Comparison of ENCODE assay signal across 20 cellular contexts in genomic region chr18:55503167-55503820, GRCh38.
DNase-seq lines count a peak whose midpoint lies in the region; ATAC-seq, FAIRE-seq and TF ChIP-seq lines count a peak whose summit lies in the region.
"Had no signal": no experiment of that assay in that cellular context is flagged by ENCODE, and none has a peak within 500 bp of the region (broad histone marks: within the 10 kb centered on the region; RNA-seq: fewer than 3 reads in every experiment).

No MANE protein-coding gene starts in this region.

- H3K9me1 ChIP-seq in K562 (ENCODE audit: control insufficient read depth, insufficient read depth, low read length) = no peaks in the 10 kb centered on the region

- DNase-seq in GM23248 (no peak), Karpas-422 (no peak), K562 (ENCODE audit: extremely low read depth in 1 of 4, low spot score in 3 of 4) (no peak), mesendoderm (no peak), OCI-M1 (lab: John Stamatoyannopoulos, UW) (no peak), testis (no peak)
- DNase-seq in activated CD4-positive, alpha-beta T cell treated with anti-CD3 and anti-CD28 coated beads, Interleukin-2, amount 10 ng/mL, durations not matched to agents 24 days and 14 days = no peak
- DNase-seq: Calu3; CD4-positive, alpha-beta T cell; DMS79; NCI-H1105; NCI-H187; NCI-H446 treated with DMSO at 0.1 percent for 48 hours; NCI-H748 treated with DMSO at 0.1 percent for 48 hours; SHP77 treated with DMSO at 0.1 percent for 48 hours had no signal

- no peaks in the 10 kb centered on the region for H3K9me2 ChIP-seq in GM23248 (ENCODE audit: insufficient read depth)
- H3K9me2 ChIP-seq in Karpas-422 (replicated peaks; ENCODE audit: insufficient read depth, low read length) = no peaks in the 10 kb centered on the region

- TF ChIP-seq POLR2A in K562 (conservative IDR thresholded peaks at IDR 0.05) (no peak), testis (IDR thresholded peaks at IDR 0.05) (no peak)

- no peak overlapping the region for H2BK120ac ChIP-seq in mesendoderm (ENCODE audit: low read depth, low read length)

- H3F3A ChIP-seq in GM23248 (ENCODE audit: insufficient read depth) = peaks cover 38% of the 10 kb centered on the region

- no peak overlapping the region for H2BK5ac ChIP-seq in mesendoderm (ENCODE audit: low read length)

- H3K27me3 ChIP-seq in GM23248 (replicated peaks; ENCODE audit: insufficient read depth) (no peaks in the 10 kb centered on the region), Karpas-422 (ENCODE audit: low read length) (no peaks in the 10 kb centered on the region), K562 (ENCODE audit: control insufficient read depth in 2 of 2, insufficient read depth in 2 of 2, low read length in 2 of 2) (no peaks in the 10 kb centered on the region), mesendoderm (ENCODE audit: insufficient read depth, low read length, poor library complexity) (no peaks in the 10 kb centered on the region), testis (no peaks in the 10 kb centered on the region)

- BruUV-seq in K562 (replicated peaks; lab: Mats Ljungman, UMichigan) = no TSS peak

- H3K79me2 ChIP-seq in GM23248 (ENCODE audit: insufficient read depth) (peaks cover 84% of the 10 kb centered on the region), Karpas-422 (ENCODE audit: low read length) (peaks cover 91% of the 10 kb centered on the region), K562 (ENCODE audit: control insufficient read depth, insufficient read depth, low read length) (no peaks in the 10 kb centered on the region), mesendoderm (ENCODE audit: control insufficient read depth, insufficient read depth, low read length) (peaks cover 48% of the 10 kb centered on the region)

- no peak overlapping the region for H3K4ac ChIP-seq in mesendoderm (ENCODE audit: low read depth, low read length)

- no peak overlapping the region for H4K8ac ChIP-seq in mesendoderm (ENCODE audit: low read depth, low read length)

- POLR2A ChIA-PET in K562 (lab: Yijun Ruan, JAX) = no interaction called here

- H3K4me1 ChIP-seq in GM23248 (ENCODE audit: insufficient read depth) = peaks cover 40% of the 10 kb centered on the region
- peaks cover 93% of the 10 kb centered on the region for H3K4me1 ChIP-seq in Karpas-422 (ENCODE audit: low read length)
- H3K4me1 ChIP-seq in K562 (replicated peaks in 1 of 2; ENCODE audit: control insufficient read depth in 2 of 2, insufficient read depth in 2 of 2, low read length in 2 of 2) = no peaks in the 10 kb centered on the region; a peak in 1 of 5 replicates
- H3K4me1 ChIP-seq in mesendoderm (ENCODE audit: control insufficient read depth, low read depth, low read length) = no peaks in the 10 kb centered on the region
- peaks cover 6% of the 10 kb centered on the region for H3K4me1 ChIP-seq in testis

- H3K4me2 ChIP-seq in GM23248 (ENCODE audit: unreplicated experiment) = no peak overlapping the region
- no peak overlapping the region for H3K4me2 ChIP-seq in Karpas-422 (ENCODE audit: low read depth, low read length, poor library complexity, severe bottlenecking)
- H3K4me2 ChIP-seq in K562 (ENCODE audit: insufficient read depth, low read length) = no peak overlapping the region
- H3K4me2 ChIP-seq in mesendoderm (ENCODE audit: low read length) = no peak overlapping the region
- H3K4me2 ChIP-seq: A549 had no signal

- H3K4me3 Mint-ChIP-seq in activated CD4-positive, alpha-beta T cell treated with anti-CD3 and anti-CD28 coated beads, Interleukin-2, amount 10 ng/mL, durations not matched to agents 24 days and 14 days = no peak overlapping the region
- H3K4me3 Mint-ChIP-seq: CD4-positive, alpha-beta T cell had no signal

- H3K4me3 ChIP-seq in GM23248 (no peak overlapping the region), Karpas-422 (ENCODE audit: low read length) (no peak overlapping the region), K562 (no peak overlapping the region), mesendoderm (ENCODE audit: low read length) (no peak overlapping the region), testis (no peak overlapping the region)
- H3K4me3 ChIP-seq: A549 had no signal

- no peak for TF ChIP-seq EP300 in K562 (IDR thresholded peaks at IDR 0.05; ENCODE audit: low read length)

- H3K27ac ChIP-seq in GM23248 (peak overlapping the region; percentile 79; the same call in 1 of the 2 replicates), Karpas-422 (ENCODE audit: low read length) (peak overlapping the region; percentile 51; the same call in 1 of the 2 replicates), K562 (ENCODE audit: extremely low read depth, low read depth, low read length) (no peak overlapping the region), mesendoderm (ENCODE audit: low read depth, low read length) (no peak overlapping the region), testis (no peak overlapping the region)
- H3K27ac ChIP-seq: A549 had no signal

- no peak overlapping the region for H2AK5ac ChIP-seq in mesendoderm (ENCODE audit: low read length)

- FAIRE-seq in K562 (lab: Jason Lieb, UNC) = no peak
- FAIRE-seq: A549, G401.6, GM12891 had no signal

- no peaks in the 10 kb centered on the region for H3K9me3 Mint-ChIP-seq in activated CD4-positive, alpha-beta T cell treated with anti-CD3 and anti-CD28 coated beads, Interleukin-2, amount 10 ng/mL, durations not matched to agents 24 days and 14 days
- H3K9me3 Mint-ChIP-seq: CD4-positive, alpha-beta T cell had no signal

- ATAC-seq in K562 (no peak), GM21515 (IDR thresholded peaks at IDR 0.05; ENCODE audit: unreplicated experiment) (no peak)
- ATAC-seq: A549, Panc1 had no signal

- no peak overlapping the region for H3K56ac ChIP-seq in mesendoderm (ENCODE audit: low read length)

- H4K5ac ChIP-seq in mesendoderm (ENCODE audit: low read length) = no peak overlapping the region

- H3K23ac ChIP-seq in mesendoderm (ENCODE audit: low read length) = peak overlapping the region; percentile 7

- peaks cover 14% of the 10 kb centered on the region for H3K79me1 ChIP-seq in mesendoderm (ENCODE audit: low read length)

- H3K4me1 Mint-ChIP-seq in activated CD4-positive, alpha-beta T cell treated with anti-CD3 and anti-CD28 coated beads, Interleukin-2, amount 10 ng/mL, durations not matched to agents 24 days and 14 days = peaks cover 4% of the 10 kb centered on the region

- in situ Hi-C loops in GM23248 (cut with MboI) = no loop called here
- in situ Hi-C loops in K562 (cut with MboI) = no loop called here

- H3K9me3 ChIP-seq in GM23248 (ENCODE audit: low read depth) (no peaks in the 10 kb centered on the region), Karpas-422 (ENCODE audit: low read length) (no peaks in the 10 kb centered on the region), K562 (replicated peaks; ENCODE audit: control insufficient read depth, insufficient read depth, low read depth, low read length) (no peaks in the 10 kb centered on the region), testis (no peaks in the 10 kb centered on the region)
- H3K9me3 ChIP-seq: A549 had no signal

- no peak for TF ChIP-seq CTCF in K562 (IDR thresholded peaks at IDR 0.05 in 2 of 3, conservative IDR thresholded peaks at IDR 0.05 in 1 of 3; ENCODE audit: insufficient read depth in 2 of 3, low read depth in 1 of 3, low read length in 3 of 3)
- TF ChIP-seq CTCF in testis (IDR thresholded peaks at IDR 0.05) = no peak

- intact Hi-C loops in K562 (cut with micrococcal nuclease) (no loop called here), testis (cut with DNase I; ENCODE audit: low total_unique reads) (no loop called here)
- intact Hi-C loops in activated CD4-positive, alpha-beta T cell treated with anti-CD3 and anti-CD28 coated beads, Interleukin-2, amount 10 ng/mL, durations not matched to agents 24 days and 14 days (cut with micrococcal nuclease) = no loop called here

- no peak overlapping the region for H2AFZ ChIP-seq in GM23248
- no peak overlapping the region for H2AFZ ChIP-seq in Karpas-422 (ENCODE audit: low read length)
- no peak overlapping the region for H2AFZ ChIP-seq in K562 (ENCODE audit: low read depth, low read length)

- no peaks in the 10 kb centered on the region for H3K36me3 ChIP-seq in GM23248 (ENCODE audit: low read depth)
- H3K36me3 ChIP-seq in Karpas-422 (ENCODE audit: insufficient read depth, low read length) = no peaks in the 10 kb centered on the region
- H3K36me3 ChIP-seq in K562 (ENCODE audit: control insufficient read depth, insufficient read depth, low read length) = no peaks in the 10 kb centered on the region
- no peaks in the 10 kb centered on the region for H3K36me3 ChIP-seq in mesendoderm (ENCODE audit: control insufficient read depth, insufficient read depth, low read length)
- no peaks in the 10 kb centered on the region for H3K36me3 ChIP-seq in testis (ENCODE audit: low read depth, missing control alignments)

- H4K20me1 ChIP-seq in GM23248 (ENCODE audit: insufficient read depth) = no peaks in the 10 kb centered on the region
- no peaks in the 10 kb centered on the region for H4K20me1 ChIP-seq in Karpas-422 (ENCODE audit: insufficient read depth, low read depth, low read length)
- H4K20me1 ChIP-seq in K562 (replicated peaks; ENCODE audit: control insufficient read depth, insufficient read depth, low read length) = no peaks in the 10 kb centered on the region

- H3K9ac ChIP-seq in GM23248 = no peak overlapping the region
- H3K9ac ChIP-seq in Karpas-422 (ENCODE audit: low read length) = no peak overlapping the region
- no peak overlapping the region for H3K9ac ChIP-seq in K562 (ENCODE audit: insufficient read depth in 1 of 2, low read depth in 2 of 2, low read length in 2 of 2)
- no peak overlapping the region for H3K9ac ChIP-seq in mesendoderm (ENCODE audit: low read length)

- no peaks in the 10 kb centered on the region for H3K36me3 Mint-ChIP-seq in activated CD4-positive, alpha-beta T cell treated with anti-CD3 and anti-CD28 coated beads, Interleukin-2, amount 10 ng/mL, durations not matched to agents 24 days and 14 days (ENCODE audit: low read depth)

- H3K27me3 Mint-ChIP-seq in activated CD4-positive, alpha-beta T cell treated with anti-CD3 and anti-CD28 coated beads, Interleukin-2, amount 10 ng/mL, durations not matched to agents 24 days and 14 days = peaks cover 6% of the 10 kb centered on the region
- H3K27me3 Mint-ChIP-seq: CD4-positive, alpha-beta T cell had no signal

- CTCF ChIA-PET in K562 (lab: Yijun Ruan, JAX; ENCODE audit: low intra/inter-chr PET ratio) = no interaction called here

- TF ChIP-seq RAD21 in K562 (CRISPR knock-in tag; conservative IDR thresholded peaks at IDR 0.05 in 1 of 2, IDR thresholded peaks at IDR 0.05 in 1 of 2) = no peak

- H2BK15ac ChIP-seq in mesendoderm (replicated peaks; ENCODE audit: low read depth) = no peak overlapping the region

- H3K18ac ChIP-seq in mesendoderm (ENCODE audit: low read length) = no peak overlapping the region

- 89 to 94% methylated on average over 7 of the region's 7 CpGs for WGBS in GM23248 (ENCODE audit: low coverage in 1 of 2, low lambda C conversion rate in 2 of 2, missing lambda C conversion rate in 2 of 2), 2 experiments
- WGBS in K562 (ENCODE audit: insufficient coverage, low coverage, missing lambda C conversion rate) = 50% methylated on average over 7 of the region's 7 CpGs
- no CpG with 5 or more reads among the region's 7 CpGs for WGBS in mesendoderm (ENCODE audit: extremely low coverage, insufficient coverage, low lambda C conversion rate)
- 89 to 93% methylated on average over 7 of the region's 7 CpGs for WGBS in testis, 2 donors

- H3K27ac Mint-ChIP-seq in activated CD4-positive, alpha-beta T cell treated with anti-CD3 and anti-CD28 coated beads, Interleukin-2, amount 10 ng/mL, durations not matched to agents 24 days and 14 days = no peak overlapping the region
- H3K27ac Mint-ChIP-seq: CD4-positive, alpha-beta T cell had no signal

Comparison
In these comparisons a context has a peak if more than half of its experiments do, and no peak if none do; other contexts are left out.
1. H3K27ac ChIP-seq: peak in GM23248 (single experiment) and Karpas-422 (single experiment); none in K562 (single experiment), mesendoderm (single experiment) and testis (0 of 2).